17 cellular contexts compared by ENCODE assay signal in the genomic region with DNA sequence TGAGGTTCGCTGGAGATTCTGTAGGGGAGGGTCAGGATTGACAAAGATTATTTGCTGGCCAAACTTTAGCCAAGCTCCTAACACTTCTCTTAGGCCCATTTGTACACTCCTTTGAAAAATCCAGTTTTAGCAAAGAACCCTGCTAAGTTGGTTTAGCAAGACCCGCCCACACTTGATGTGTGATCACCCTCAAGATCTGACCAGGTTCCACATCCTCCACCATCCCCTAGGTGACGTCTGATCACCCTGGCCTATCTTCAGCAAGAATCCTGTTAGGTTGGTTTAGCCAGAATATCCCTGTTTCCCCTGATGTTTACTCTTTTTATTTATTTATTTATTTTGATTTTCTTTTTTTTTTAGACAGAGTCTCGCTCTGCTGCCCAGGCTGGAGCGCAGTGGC. TPM values are rescaled to one million over a fixed set of nuclear protein-coding genes. Genes with fewer than 3 reads are reported as not detected.
DNase-seq lines count a peak whose midpoint lies in the region; ATAC-seq and TF ChIP-seq lines count a peak whose summit lies in the region.
"Had no signal": no experiment of that assay in that cellular context is flagged by ENCODE, and none has a peak within 500 bp of the region (broad histone marks: within the 10 kb centered on the region; RNA-seq: fewer than 3 reads in every experiment).

No MANE protein-coding gene starts in this region.

- intact Hi-C loops in Calu3 (cut with micrococcal nuclease; ENCODE audit: unreplicated experiment) (no loop called here), natural killer cell (cut with micrococcal nuclease) (no loop called here)

- DNase-seq in DMS53 (lab: John Stamatoyannopoulos, UW), result peak; percentile 9
- no peak for DNase-seq in DMS53 treated with DMSO at 0.1 percent for 48 hours (lab: John Stamatoyannopoulos, UW; ENCODE audit: unreplicated experiment)
- no peak for DNase-seq in Calu3
- peak; percentile 31 for DNase-seq in natural killer cell
- DNase-seq in stimulated activated effector memory CD8-positive, alpha-beta T cell treated with anti-CD3 and anti-CD28 coated beads, Interleukin-12 subunit alpha, Interleukin-12 subunit beta, amount 100 ng/mL, for 72 hours (ENCODE audit: low spot score in 2 of 2), result no peak
- no peak for DNase-seq in NCI-H2196 treated with DMSO at 0.1 percent for 48 hours (lab: John Stamatoyannopoulos, UW; ENCODE audit: unreplicated experiment)
- DNase-seq: AML-193; Caco-2; CD4-positive, alpha-beta T cell; GOT3; H7; HFFc6; IMR-90 had no signal

- no peaks in the 10 kb centered on the region for H3K27me3 Mint-ChIP-seq in Calu3 (ENCODE audit: unreplicated experiment)
- peaks cover 0 to 5% of the 10 kb centered on the region in 2 donors for H3K27me3 Mint-ChIP-seq in natural killer cell (ENCODE audit: low read depth in 2 of 2)
- H3K27me3 Mint-ChIP-seq: CD4-positive, alpha-beta T cell had no signal

- H3K36me3 Mint-ChIP-seq in Calu3 (ENCODE audit: insufficient read depth, unreplicated experiment), result peaks cover 9% of the 10 kb centered on the region
- H3K36me3 Mint-ChIP-seq in natural killer cell, result no peaks in the 10 kb centered on the region
- no peaks in the 10 kb centered on the region for H3K36me3 Mint-ChIP-seq in stimulated activated effector memory CD8-positive, alpha-beta T cell treated with anti-CD3 and anti-CD28 coated beads, Interleukin-12 subunit alpha, Interleukin-12 subunit beta, amount 100 ng/mL, for 72 hours

- H3K4me1 Mint-ChIP-seq in Calu3 (ENCODE audit: low read depth, unreplicated experiment), result peaks cover 36% of the 10 kb centered on the region
- peaks cover 14 to 27% of the 10 kb centered on the region in 2 donors for H3K4me1 Mint-ChIP-seq in natural killer cell
- H3K4me1 Mint-ChIP-seq in stimulated activated effector memory CD8-positive, alpha-beta T cell treated with anti-CD3 and anti-CD28 coated beads, Interleukin-12 subunit alpha, Interleukin-12 subunit beta, amount 100 ng/mL, for 72 hours, result peaks cover 8% of the 10 kb centered on the region

- TF ChIP-seq CTCF in Calu3 (IDR thresholded peaks at IDR 0.05; ENCODE audit: unreplicated experiment), result no peak
- no peak for TF ChIP-seq CTCF in natural killer cell (IDR thresholded peaks at IDR 0.05)

- H3K27ac Mint-ChIP-seq in Calu3 (ENCODE audit: unreplicated experiment) (peak overlapping the region; percentile 98), natural killer cell (peak overlapping the region in 1 of 2 donors; percentile 79)
- H3K27ac Mint-ChIP-seq in stimulated activated effector memory CD8-positive, alpha-beta T cell treated with anti-CD3 and anti-CD28 coated beads, Interleukin-12 subunit alpha, Interleukin-12 subunit beta, amount 100 ng/mL, for 72 hours, result no peak overlapping the region
- H3K27ac Mint-ChIP-seq: CD4-positive, alpha-beta T cell; HFFc6 had no signal

- CTCF ChIA-PET in Calu3 (lab: Charles Lee), result interaction anchor here (0.5 kb wide), 1 partner anchor 22 kb away, joined by 3 read pairs; no protein-coding TSS in a partner anchor

- BruUV-seq in Calu3 (replicated peaks; lab: Mats Ljungman, UMichigan), result no TSS peak

- H3K9me3 Mint-ChIP-seq in Calu3 (ENCODE audit: low read depth, unreplicated experiment) (peaks cover 3% of the 10 kb centered on the region), natural killer cell (no peaks in the 10 kb centered on the region)
- H3K9me3 Mint-ChIP-seq in stimulated activated effector memory CD8-positive, alpha-beta T cell treated with anti-CD3 and anti-CD28 coated beads, Interleukin-12 subunit alpha, Interleukin-12 subunit beta, amount 100 ng/mL, for 72 hours, result no peaks in the 10 kb centered on the region
- H3K9me3 Mint-ChIP-seq: CD4-positive, alpha-beta T cell; HFFc6 had no signal

- no peak overlapping the region for H3K4me3 Mint-ChIP-seq in Calu3 (ENCODE audit: low read depth, unreplicated experiment)
- peak overlapping the region; percentile 11 for H3K4me3 Mint-ChIP-seq in natural killer cell
- no peak overlapping the region for H3K4me3 Mint-ChIP-seq in stimulated activated effector memory CD8-positive, alpha-beta T cell treated with anti-CD3 and anti-CD28 coated beads, Interleukin-12 subunit alpha, Interleukin-12 subunit beta, amount 100 ng/mL, for 72 hours
- H3K4me3 Mint-ChIP-seq: CD4-positive, alpha-beta T cell; HFFc6 had no signal

- ATAC-seq in natural killer cell (peak; percentile 85 to 99 (median 96)), GM18907 (IDR thresholded peaks at IDR 0.05; ENCODE audit: unreplicated experiment) (no peak)
- peak; percentile 70 for ATAC-seq in stimulated activated effector memory CD8-positive, alpha-beta T cell treated with anti-CD3 and anti-CD28 coated beads, Interleukin-12 subunit alpha, Interleukin-12 subunit beta, amount 100 ng/mL, for 72 hours
- ATAC-seq: A549, HCT116, K562 had no signal

RNA-seq across cellular contexts. Expression of a gene that starts 14.8 kb away (rescaled TPM):
- total RNA-seq in Calu3 (2022) (31.0 and 31.4 TPM in 2 replicates), natural killer cell (under 1 TPM in 1 of 3 donors, not detected in 2; 0.33 TPM)

RNA-seq across cellular contexts. Expression of a gene that starts 52.0 kb away (rescaled TPM):
- total RNA-seq in Calu3 (2022) (33.3 and 39.3 TPM in 2 replicates), natural killer cell (10 to 100 TPM; 55.1 to 66.2 (median 60.3) TPM)

RNA-seq across cellular contexts. Expression of a gene that starts 57.8 kb away (rescaled TPM):
- total RNA-seq in Calu3 (2022) (108 and 127 TPM in 2 replicates), natural killer cell (10 to 100 TPM; 61.2 to 77.9 (median 69.5) TPM)

Comparison
In these comparisons a context has a peak if more than half of its experiments do, and no peak if none do; other contexts are left out.
1. DNase-seq: peak in DMS53 (single experiment) and natural killer cell (single experiment); none in DMS53 treated with DMSO at 0.1 percent for 48 hours (single experiment), Calu3 (single experiment), stimulated activated effector memory CD8-positive, alpha-beta T cell treated with anti-CD3 and anti-CD28 coated beads, Interleukin-12 subunit alpha, Interleukin-12 subunit beta, amount 100 ng/mL, for 72 hours (0 of 2) and NCI-H2196 treated with DMSO at 0.1 percent for 48 hours (single experiment).
2. RNA of a gene that starts 14.8 kb away (total RNA-seq): 31.0 to 31.4 TPM in Calu3; 0.33 TPM in natural killer cell; every median in the first group is over 10 times any median in the second.